ENCODE assay signal across 1 cellular context in the genomic region with DNA sequence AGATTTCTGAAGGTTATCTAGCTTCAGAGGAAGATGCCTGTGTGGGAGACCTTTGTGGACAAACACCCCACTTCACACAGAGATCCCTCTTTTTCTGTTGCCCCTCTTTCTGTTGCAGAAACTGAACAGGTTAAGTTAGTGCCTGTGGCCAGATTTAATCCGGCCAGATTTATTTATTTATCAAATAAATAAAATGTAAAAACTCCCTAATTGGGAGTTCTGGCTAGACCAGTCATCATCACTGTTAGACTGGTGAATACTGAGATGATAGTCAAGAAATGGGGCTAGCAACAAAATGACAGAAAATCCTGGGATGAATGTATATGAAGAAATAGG.
TF ChIP-seq lines count a peak whose summit lies in the region.

No MANE protein-coding gene starts in this region.

TF ChIP-seq in WTC11, 78 proteins besides CTCF, POLR2A, EP300 and RAD21 (continued from another document):
- TF ChIP-seq, protein P1, sequence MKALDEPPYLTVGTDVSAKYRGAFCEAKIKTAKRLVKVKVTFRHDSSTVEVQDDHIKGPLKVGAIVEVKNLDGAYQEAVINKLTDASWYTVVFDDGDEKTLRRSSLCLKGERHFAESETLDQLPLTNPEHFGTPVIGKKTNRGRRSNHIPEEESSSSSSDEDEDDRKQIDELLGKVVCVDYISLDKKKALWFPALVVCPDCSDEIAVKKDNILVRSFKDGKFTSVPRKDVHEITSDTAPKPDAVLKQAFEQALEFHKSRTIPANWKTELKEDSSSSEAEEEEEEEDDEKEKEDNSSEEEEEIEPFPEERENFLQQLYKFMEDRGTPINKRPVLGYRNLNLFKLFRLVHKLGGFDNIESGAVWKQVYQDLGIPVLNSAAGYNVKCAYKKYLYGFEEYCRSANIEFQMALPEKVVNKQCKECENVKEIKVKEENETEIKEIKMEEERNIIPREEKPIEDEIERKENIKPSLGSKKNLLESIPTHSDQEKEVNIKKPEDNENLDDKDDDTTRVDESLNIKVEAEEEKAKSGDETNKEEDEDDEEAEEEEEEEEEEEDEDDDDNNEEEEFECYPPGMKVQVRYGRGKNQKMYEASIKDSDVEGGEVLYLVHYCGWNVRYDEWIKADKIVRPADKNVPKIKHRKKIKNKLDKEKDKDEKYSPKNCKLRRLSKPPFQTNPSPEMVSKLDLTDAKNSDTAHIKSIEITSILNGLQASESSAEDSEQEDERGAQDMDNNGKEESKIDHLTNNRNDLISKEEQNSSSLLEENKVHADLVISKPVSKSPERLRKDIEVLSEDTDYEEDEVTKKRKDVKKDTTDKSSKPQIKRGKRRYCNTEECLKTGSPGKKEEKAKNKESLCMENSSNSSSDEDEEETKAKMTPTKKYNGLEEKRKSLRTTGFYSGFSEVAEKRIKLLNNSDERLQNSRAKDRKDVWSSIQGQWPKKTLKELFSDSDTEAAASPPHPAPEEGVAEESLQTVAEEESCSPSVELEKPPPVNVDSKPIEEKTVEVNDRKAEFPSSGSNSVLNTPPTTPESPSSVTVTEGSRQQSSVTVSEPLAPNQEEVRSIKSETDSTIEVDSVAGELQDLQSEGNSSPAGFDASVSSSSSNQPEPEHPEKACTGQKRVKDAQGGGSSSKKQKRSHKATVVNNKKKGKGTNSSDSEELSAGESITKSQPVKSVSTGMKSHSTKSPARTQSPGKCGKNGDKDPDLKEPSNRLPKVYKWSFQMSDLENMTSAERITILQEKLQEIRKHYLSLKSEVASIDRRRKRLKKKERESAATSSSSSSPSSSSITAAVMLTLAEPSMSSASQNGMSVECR (CRISPR knock-in tag; IDR thresholded peaks at IDR 0.05; ENCODE audit: borderline replicate concordance), result no peak
- TF ChIP-seq, protein P2, sequence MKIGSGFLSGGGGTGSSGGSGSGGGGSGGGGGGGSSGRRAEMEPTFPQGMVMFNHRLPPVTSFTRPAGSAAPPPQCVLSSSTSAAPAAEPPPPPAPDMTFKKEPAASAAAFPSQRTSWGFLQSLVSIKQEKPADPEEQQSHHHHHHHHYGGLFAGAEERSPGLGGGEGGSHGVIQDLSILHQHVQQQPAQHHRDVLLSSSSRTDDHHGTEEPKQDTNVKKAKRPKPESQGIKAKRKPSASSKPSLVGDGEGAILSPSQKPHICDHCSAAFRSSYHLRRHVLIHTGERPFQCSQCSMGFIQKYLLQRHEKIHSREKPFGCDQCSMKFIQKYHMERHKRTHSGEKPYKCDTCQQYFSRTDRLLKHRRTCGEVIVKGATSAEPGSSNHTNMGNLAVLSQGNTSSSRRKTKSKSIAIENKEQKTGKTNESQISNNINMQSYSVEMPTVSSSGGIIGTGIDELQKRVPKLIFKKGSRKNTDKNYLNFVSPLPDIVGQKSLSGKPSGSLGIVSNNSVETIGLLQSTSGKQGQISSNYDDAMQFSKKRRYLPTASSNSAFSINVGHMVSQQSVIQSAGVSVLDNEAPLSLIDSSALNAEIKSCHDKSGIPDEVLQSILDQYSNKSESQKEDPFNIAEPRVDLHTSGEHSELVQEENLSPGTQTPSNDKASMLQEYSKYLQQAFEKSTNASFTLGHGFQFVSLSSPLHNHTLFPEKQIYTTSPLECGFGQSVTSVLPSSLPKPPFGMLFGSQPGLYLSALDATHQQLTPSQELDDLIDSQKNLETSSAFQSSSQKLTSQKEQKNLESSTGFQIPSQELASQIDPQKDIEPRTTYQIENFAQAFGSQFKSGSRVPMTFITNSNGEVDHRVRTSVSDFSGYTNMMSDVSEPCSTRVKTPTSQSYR (CRISPR knock-in tag; IDR thresholded peaks at IDR 0.05), result no peak
- TF ChIP-seq IRF2 (CRISPR knock-in tag; IDR thresholded peaks at IDR 0.05; ENCODE audit: borderline replicate concordance, low read depth), result no peak
- no peak for TF ChIP-seq E2F5 (CRISPR knock-in tag; IDR thresholded peaks at IDR 0.05)
- TF ChIP-seq TP53 (CRISPR knock-in tag; IDR thresholded peaks at IDR 0.05), result no peak
- no peak for TF ChIP-seq ELF4 (CRISPR knock-in tag; IDR thresholded peaks at IDR 0.05; ENCODE audit: low read depth)
- TF ChIP-seq JUN (CRISPR knock-in tag; IDR thresholded peaks at IDR 0.05), result no peak
- no peak for TF ChIP-seq ZNF512 (CRISPR knock-in tag; IDR thresholded peaks at IDR 0.05; ENCODE audit: borderline replicate concordance)
- no peak for TF ChIP-seq SMAD3 (CRISPR knock-in tag; IDR thresholded peaks at IDR 0.05; ENCODE audit: borderline replicate concordance)
- TF ChIP-seq OVOL2 (CRISPR knock-in tag; IDR thresholded peaks at IDR 0.05; ENCODE audit: borderline replicate concordance), result no peak
- TF ChIP-seq NFATC4 (CRISPR knock-in tag; IDR thresholded peaks at IDR 0.05), result no peak
- no peak for TF ChIP-seq FOXK1 (CRISPR knock-in tag; IDR thresholded peaks at IDR 0.05)
- no peak for TF ChIP-seq AFF4 (CRISPR knock-in tag; IDR thresholded peaks at IDR 0.05; ENCODE audit: borderline replicate concordance)
